ENCODE assay signal across 12 cellular contexts in genomic region chr6:56795852-56796532, GRCh38.
DNase-seq lines count a peak whose midpoint lies in the region; ATAC-seq, FAIRE-seq and TF ChIP-seq lines count a peak whose summit lies in the region.
"Had no signal": no experiment of that assay in that cellular context is flagged by ENCODE, and none has a peak within 500 bp of the region (broad histone marks: within the 10 kb centered on the region; RNA-seq: fewer than 3 reads in every experiment).

No MANE protein-coding gene starts in this region.

- H3K9me3 Mint-ChIP-seq in astrocyte (ENCODE audit: unreplicated experiment) (no peaks in the 10 kb centered on the region), MCF 10A (ENCODE audit: unreplicated experiment) (no peaks in the 10 kb centered on the region)

- H3K9ac ChIP-seq in astrocyte (ENCODE audit: low read length) = no peak overlapping the region

- no TSS peak for BruUV-seq in MCF 10A (replicated peaks; lab: Mats Ljungman, UMichigan)

- H3K4me3 ChIP-seq in astrocyte (ENCODE audit: insufficient read depth, low read depth, low read length) = no peak overlapping the region
- H3K4me3 ChIP-seq in osteoblast (ENCODE audit: insufficient read depth, low read length) = no peak overlapping the region
- no peak overlapping the region for H3K4me3 ChIP-seq in brain microvascular endothelial cell (ENCODE audit: low read depth, low read length)

- H3K79me2 ChIP-seq in astrocyte (ENCODE audit: insufficient read depth, low read length) (peaks cover 100% of the 10 kb centered on the region), osteoblast (ENCODE audit: insufficient read depth, low read length) (peaks cover 100% of the 10 kb centered on the region)

- H3K36me3 ChIP-seq in astrocyte (ENCODE audit: insufficient read depth, low read length) (no peaks in the 10 kb centered on the region), osteoblast (ENCODE audit: insufficient read depth, low read length) (peaks cover 2% of the 10 kb centered on the region), brain microvascular endothelial cell (replicated peaks) (no peaks in the 10 kb centered on the region)

- H3K27ac Mint-ChIP-seq in astrocyte (ENCODE audit: unreplicated experiment) (no peak overlapping the region), MCF 10A (ENCODE audit: low read depth, unreplicated experiment) (no peak overlapping the region)

- no peaks in the 10 kb centered on the region for H3K9me3 ChIP-seq in astrocyte (ENCODE audit: insufficient read depth, low read depth, low read length)
- H3K9me3 ChIP-seq in osteoblast (ENCODE audit: low read depth, low read length) = no peaks in the 10 kb centered on the region

- H3K27me3 ChIP-seq in astrocyte (ENCODE audit: insufficient read depth, low read length) (no peaks in the 10 kb centered on the region), osteoblast (ENCODE audit: insufficient read depth, low read length) (no peaks in the 10 kb centered on the region), brain microvascular endothelial cell (replicated peaks) (no peaks in the 10 kb centered on the region)

- DNase-seq in astrocyte (ENCODE audit: low read depth) = peak; percentile 75
- DNase-seq in osteoblast (ENCODE audit: insufficient read length, low spot score, missing footprints) = no peak
- DNase-seq in NOMO-1 (lab: John Stamatoyannopoulos, UW; ENCODE audit: unreplicated experiment in 2 of 2) = no peak
- no peak for DNase-seq in brain microvascular endothelial cell
- no peak for DNase-seq in MCF 10A (ENCODE audit: unreplicated experiment)
- DNase-seq: NCI-H2171 treated with DMSO at 0.1 percent for 48 hours, posterior cingulate gyrus, T-helper 2 cell had no signal

- peak; percentile 69 for FAIRE-seq in astrocyte (lab: Jason Lieb, UNC)
- FAIRE-seq: G401.6 had no signal

- peaks cover 43% of the 10 kb centered on the region for H3K4me1 Mint-ChIP-seq in astrocyte (ENCODE audit: low read depth, unreplicated experiment)
- peaks cover 32% of the 10 kb centered on the region for H3K4me1 Mint-ChIP-seq in MCF 10A (ENCODE audit: insufficient read depth, unreplicated experiment)

- TF ChIP-seq CTCF in astrocyte (IDR thresholded peaks at IDR 0.05; ENCODE audit: insufficient read depth, low read depth, low read length) (no peak), osteoblast (IDR thresholded peaks at IDR 0.05; ENCODE audit: extremely low read depth, low read depth, low read length) (no peak), brain microvascular endothelial cell (IDR thresholded peaks at IDR 0.05; ENCODE audit: low read depth, low read length, missing control alignments) (no peak), MCF 10A (IDR thresholded peaks at IDR 0.05; ENCODE audit: unreplicated experiment) (no peak)

- intact Hi-C loops in MCF 10A (cut with micrococcal nuclease) = no loop called here

- H3K27ac ChIP-seq in astrocyte (ENCODE audit: low read depth, low read length) (peak overlapping the region; percentile 49), osteoblast (ENCODE audit: low read depth, low read length) (peak overlapping the region; percentile 54), brain microvascular endothelial cell (no peak overlapping the region)

- ATAC-seq in GM18861 (IDR thresholded peaks at IDR 0.05; ENCODE audit: unreplicated experiment) (peak; percentile 83), HG03108 (IDR thresholded peaks at IDR 0.05; ENCODE audit: unreplicated experiment) (peak; percentile 44), GM21825 (IDR thresholded peaks at IDR 0.05; ENCODE audit: unreplicated experiment) (no peak)

- H3K4me2 ChIP-seq in astrocyte (ENCODE audit: low read length) (peak overlapping the region; percentile 31), osteoblast (ENCODE audit: insufficient read depth, low read length) (peak overlapping the region; percentile 45)

- H3K4me1 ChIP-seq in astrocyte (ENCODE audit: insufficient read depth, low read length) = peaks cover 24% of the 10 kb centered on the region
- peaks cover 44% of the 10 kb centered on the region for H3K4me1 ChIP-seq in osteoblast (ENCODE audit: insufficient read depth, low read length)

- H3K4me3 Mint-ChIP-seq in astrocyte (ENCODE audit: unreplicated experiment) (peak overlapping the region; percentile 22), MCF 10A (ENCODE audit: unreplicated experiment) (no peak overlapping the region)

- H3K36me3 Mint-ChIP-seq in astrocyte (ENCODE audit: low read depth, unreplicated experiment) (peaks cover 2% of the 10 kb centered on the region), MCF 10A (ENCODE audit: insufficient read depth, unreplicated experiment) (no peaks in the 10 kb centered on the region)

- CTCF ChIA-PET in MCF 10A (lab: Yijun Ruan, JAX) = interaction anchor here (1.1 to 1.6 kb wide), 2 partner anchors 32 to 48 kb away, joined by 4 to 5 read pairs; no protein-coding TSS in a partner anchor

- in situ Hi-C loops in brain microvascular endothelial cell (cut with HindIII; ENCODE audit: low pct_ligation_motif_present, low sequenced_read_pairs) = no loop called here

- H2AFZ ChIP-seq in astrocyte (ENCODE audit: low read depth, low read length) (no peak overlapping the region), osteoblast (ENCODE audit: low read length) (no peak overlapping the region)

- POLR2A ChIA-PET in MCF 10A (lab: Yijun Ruan, JAX) = interaction anchor here (0.6 to 1.2 kb wide), 2 partner anchors 9 to 19 kb away, joined by 3 to 7 read pairs; no protein-coding TSS in a partner anchor

- peaks cover 45% of the 10 kb centered on the region for H4K20me1 ChIP-seq in astrocyte (ENCODE audit: insufficient read depth, low read length)
- H4K20me1 ChIP-seq in osteoblast (ENCODE audit: insufficient read depth, low read length) = peaks cover 32% of the 10 kb centered on the region

- H3K27me3 Mint-ChIP-seq in astrocyte (ENCODE audit: low read depth, unreplicated experiment) (no peaks in the 10 kb centered on the region), MCF 10A (ENCODE audit: insufficient read depth, unreplicated experiment) (no peaks in the 10 kb centered on the region)
